Comparison of ENCODE assay signal across 17 cellular contexts in genomic region chr12:77442633-77443032, GRCh38.
DNase-seq lines count a peak whose midpoint lies in the region; ATAC-seq and TF ChIP-seq lines count a peak whose summit lies in the region.
"Had no signal": no experiment of that assay in that cellular context is flagged by ENCODE, and none has a peak within 500 bp of the region (broad histone marks: within the 10 kb centered on the region; RNA-seq: fewer than 3 reads in every experiment).

No MANE protein-coding gene starts in this region.

- H3K9me3 ChIP-seq in MM.1S (replicated peaks; ENCODE audit: insufficient read depth, low read length): no peaks in the 10 kb centered on the region
- H3K9me3 ChIP-seq: A549, Peyer's patch had no signal

- no peak overlapping the region for H3K4me3 Mint-ChIP-seq in activated T-helper 2 cell treated with anti-CD3 and anti-CD28 coated beads, Interferon-gamma antibody, Interleukin-2, Interleukin-4, amounts not matched to agents 10 μg/mL and 5 μg/mL and 100 μg/mL, durations not matched to agents 14 hours and 24 hours and 36 hours (ENCODE audit: low read depth)
- H3K4me3 Mint-ChIP-seq: CD8-positive, alpha-beta memory T cell; IgD-negative memory B cell had no signal

- H3K27me3 ChIP-seq in MM.1S (replicated peaks; ENCODE audit: insufficient read depth, low read length): no peaks in the 10 kb centered on the region
- H3K27me3 ChIP-seq: Peyer's patch had no signal

- TF ChIP-seq CTCF in fibroblast of the aortic adventitia (IDR thresholded peaks at IDR 0.05; ENCODE audit: insufficient read depth, low read length) (no peak), MM.1S (IDR thresholded peaks at IDR 0.05; ENCODE audit: low read length) (no peak)

- no peak overlapping the region for H3K4me2 ChIP-seq in MM.1S (ENCODE audit: low read depth, low read length)
- H3K4me2 ChIP-seq: A549 had no signal

- H3K27ac Mint-ChIP-seq in activated T-helper 2 cell treated with anti-CD3 and anti-CD28 coated beads, Interferon-gamma antibody, Interleukin-2, Interleukin-4, amounts not matched to agents 10 μg/mL and 5 μg/mL and 100 μg/mL, durations not matched to agents 14 hours and 24 hours and 36 hours: no peak overlapping the region
- H3K27ac Mint-ChIP-seq: CD8-positive, alpha-beta memory T cell; IgD-negative memory B cell had no signal

- H3K36me3 Mint-ChIP-seq in activated T-helper 2 cell treated with anti-CD3 and anti-CD28 coated beads, Interferon-gamma antibody, Interleukin-2, Interleukin-4, amounts not matched to agents 10 μg/mL and 5 μg/mL and 100 μg/mL, durations not matched to agents 14 hours and 24 hours and 36 hours (ENCODE audit: low read depth): no peaks in the 10 kb centered on the region
- H3K36me3 Mint-ChIP-seq: CD8-positive, alpha-beta memory T cell; IgD-negative memory B cell had no signal

- H3F3A ChIP-seq in MM.1S (ENCODE audit: insufficient read depth, low read length): no peaks in the 10 kb centered on the region

- ATAC-seq in SK-N-SH treated with all-trans-retinoic acid at 6 μM for 48 hours (no peak), GM21529 (IDR thresholded peaks at IDR 0.05; ENCODE audit: unreplicated experiment) (no peak)
- ATAC-seq: A549 had no signal

- no peaks in the 10 kb centered on the region for H3K4me1 Mint-ChIP-seq in activated T-helper 2 cell treated with anti-CD3 and anti-CD28 coated beads, Interferon-gamma antibody, Interleukin-2, Interleukin-4, amounts not matched to agents 10 μg/mL and 5 μg/mL and 100 μg/mL, durations not matched to agents 14 hours and 24 hours and 36 hours (ENCODE audit: low read depth)
- H3K4me1 Mint-ChIP-seq: CD8-positive, alpha-beta memory T cell; IgD-negative memory B cell had no signal

- H3K79me2 ChIP-seq in MM.1S (ENCODE audit: low read length): no peaks in the 10 kb centered on the region

- H3K27ac ChIP-seq in MM.1S (ENCODE audit: low read length): no peak overlapping the region
- H3K27ac ChIP-seq: A549, Peyer's patch had no signal

- no peak overlapping the region for H2AFZ ChIP-seq in MM.1S (ENCODE audit: low read length)

- intact Hi-C loops in activated T-helper 2 cell treated with anti-CD3 and anti-CD28 coated beads, Interferon-gamma antibody, Interleukin-2, Interleukin-4, amounts not matched to agents 10 μg/mL and 5 μg/mL and 100 μg/mL, durations not matched to agents 14 hours and 24 hours and 36 hours (cut with micrococcal nuclease): no loop called here

- H3K36me3 ChIP-seq in MM.1S (replicated peaks; ENCODE audit: insufficient read depth, low read length): no peaks in the 10 kb centered on the region
- H3K36me3 ChIP-seq: Peyer's patch had no signal

- no peaks in the 10 kb centered on the region for H3K9me2 ChIP-seq in MM.1S (replicated peaks; ENCODE audit: insufficient read depth, low read length)

- no peak overlapping the region for H3K9ac ChIP-seq in MM.1S (ENCODE audit: low read length)

- H3K4me3 ChIP-seq in fibroblast of the aortic adventitia (ENCODE audit: low read depth, low read length) (no peak overlapping the region), MM.1S (ENCODE audit: low read length) (no peak overlapping the region)
- H3K4me3 ChIP-seq: A549, Peyer's patch had no signal

- DNase-seq in GM03348 (ENCODE audit: low spot score): peak; percentile 23
- DNase-seq in fibroblast of the aortic adventitia (ENCODE audit: low read depth): peak; percentile 42
- DNase-seq in activated T-helper 2 cell treated with anti-CD3 and anti-CD28 coated beads, Interferon-gamma antibody, Interleukin-2, Interleukin-4, amounts not matched to agents 10 μg/mL and 5 μg/mL and 100 μg/mL, durations not matched to agents 14 hours and 24 hours and 36 hours (ENCODE audit: low spot score): no peak
- no peak for DNase-seq in MM.1S
- no peak for DNase-seq in NCI-H1105 treated with DMSO at 0.1 percent for 48 hours (lab: John Stamatoyannopoulos, UW)
- DNase-seq: C1 segment of cervical spinal cord; CD8-positive, alpha-beta memory T cell; Karpas-422; NCI-H1417 treated with DMSO at 0.1 percent for 48 hours; NCI-H187; NCI-H446; NCI-H526; Peyer's patch had no signal

- H4K20me1 ChIP-seq in MM.1S (ENCODE audit: insufficient read depth, low read length): no peaks in the 10 kb centered on the region

- H3K9me3 Mint-ChIP-seq in activated T-helper 2 cell treated with anti-CD3 and anti-CD28 coated beads, Interferon-gamma antibody, Interleukin-2, Interleukin-4, amounts not matched to agents 10 μg/mL and 5 μg/mL and 100 μg/mL, durations not matched to agents 14 hours and 24 hours and 36 hours: no peaks in the 10 kb centered on the region

- no peaks in the 10 kb centered on the region for H3K4me1 ChIP-seq in MM.1S (ENCODE audit: low read length)
- H3K4me1 ChIP-seq: A549, Peyer's patch had no signal

- H3K27me3 Mint-ChIP-seq in activated T-helper 2 cell treated with anti-CD3 and anti-CD28 coated beads, Interferon-gamma antibody, Interleukin-2, Interleukin-4, amounts not matched to agents 10 μg/mL and 5 μg/mL and 100 μg/mL, durations not matched to agents 14 hours and 24 hours and 36 hours (ENCODE audit: low read depth): no peaks in the 10 kb centered on the region
- H3K27me3 Mint-ChIP-seq: CD8-positive, alpha-beta memory T cell; IgD-negative memory B cell had no signal

TF ChIP-seq in SK-N-SH treated with all-trans-retinoic acid at 6 μM for 48 hours, 23 proteins besides CTCF, POLR2A, EP300 and RAD21:
- TF ChIP-seq OSR1 (CRISPR knock-in tag; IDR thresholded peaks at IDR 0.05): 0 out of 2 replicates have a peak, but pooled peaks have one; percentile 29
- TF ChIP-seq SNAI2 (CRISPR knock-in tag; IDR thresholded peaks at IDR 0.05): no peak

Comparison
In these comparisons a context has a peak if more than half of its experiments do, and no peak if none do; other contexts are left out.
1. DNase-seq: peak in GM03348 (single experiment) and fibroblast of the aortic adventitia (single experiment); none in activated T-helper 2 cell treated with anti-CD3 and anti-CD28 coated beads, Interferon-gamma antibody, Interleukin-2, Interleukin-4, amounts not matched to agents 10 μg/mL and 5 μg/mL and 100 μg/mL, durations not matched to agents 14 hours and 24 hours and 36 hours (single experiment), MM.1S (single experiment) and NCI-H1105 treated with DMSO at 0.1 percent for 48 hours (single experiment).